Comparison of ENCODE assay signal across 8 cellular contexts in the genomic region with DNA sequence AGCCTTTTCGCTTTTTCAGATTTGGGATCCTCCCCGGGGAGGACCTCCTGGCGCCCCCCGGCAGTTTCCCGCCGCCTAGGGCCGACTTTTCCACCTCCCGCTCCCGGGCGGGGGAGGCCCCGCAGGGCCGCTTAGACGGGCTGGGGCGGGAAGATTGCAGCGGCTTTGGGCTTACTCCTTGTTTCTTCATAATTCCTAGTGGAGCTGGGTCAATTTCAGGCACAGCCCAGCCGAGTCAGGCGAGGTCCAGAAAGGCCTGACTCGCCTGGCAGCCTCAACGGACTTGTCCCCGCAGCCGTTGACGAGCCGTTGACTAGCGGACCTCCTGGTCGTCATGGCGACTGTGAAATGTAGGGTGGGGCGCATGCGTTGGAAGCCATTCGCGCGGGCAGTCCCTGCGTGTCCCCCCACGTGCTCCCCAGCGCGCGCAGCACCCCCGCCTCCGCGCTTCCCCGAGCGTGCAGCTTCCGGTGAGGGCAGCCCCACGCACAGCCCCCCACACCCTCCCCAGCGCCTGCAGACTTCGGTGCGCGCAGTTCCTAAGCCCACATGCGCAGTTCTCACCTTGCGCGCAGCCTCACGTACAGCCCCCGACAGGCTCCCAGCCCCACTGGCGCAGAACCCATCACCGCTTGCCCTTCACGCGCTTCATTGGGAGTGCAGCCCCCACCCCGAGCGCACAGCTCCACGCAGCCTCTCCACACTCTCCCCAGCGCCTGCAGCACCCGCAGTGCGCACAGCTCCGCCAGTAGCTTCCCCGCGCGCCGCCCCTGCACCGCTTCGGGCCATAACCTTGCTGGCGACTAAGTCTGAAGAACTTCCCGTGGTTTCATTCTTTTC. TPM values are rescaled to one million over a fixed set of nuclear protein-coding genes. Genes with fewer than 3 reads are reported as not detected.
DNase-seq lines count a peak whose midpoint lies in the region; ATAC-seq and TF ChIP-seq lines count a peak whose summit lies in the region.
"Not testable (repeated sequence)": the region's sequence is repeated elsewhere in the genome, so short reads cannot be mapped to it uniquely, and the experiment has no call there.

No MANE protein-coding gene starts in this region.

- BruUV-seq in Caco-2 (replicated peaks; lab: Mats Ljungman, UMichigan): not testable (repeated sequence)

- H3K27me3 ChIP-seq in Caco-2 (replicated peaks; ENCODE audit: control insufficient read depth, insufficient read depth, low read length): not testable (repeated sequence)

- H3K4me1 ChIP-seq in Caco-2; mesodermal cell (ENCODE audit: control insufficient read depth, insufficient read depth, low read length, poor library complexity, severe bottlenecking): not testable (repeated sequence)

- not testable (repeated sequence) for H3K9me3 ChIP-seq in Caco-2; mesodermal cell (ENCODE audit: control insufficient read depth, low read length)

- H3K4me3 ChIP-seq in Caco-2 (ENCODE audit: low read depth, low read length) (peak overlapping the region; percentile 44), mesodermal cell (ENCODE audit: extremely low read depth, insufficient read depth, low read length, poor library complexity, severe bottlenecking) (peak overlapping the region; percentile 47)

- not testable (repeated sequence) for H3K4me1 Mint-ChIP-seq in Caco-2 (ENCODE audit: low read depth, unreplicated experiment)
- H3K4me1 Mint-ChIP-seq in effector memory CD8-positive, alpha-beta T cell (ENCODE audit: low read depth in 2 of 2): peaks cover 22 to 25% of the 10 kb centered on the region in 2 donors

- not testable (repeated sequence) for H3K27me3 Mint-ChIP-seq in Caco-2 (ENCODE audit: insufficient read depth, unreplicated experiment); effector memory CD8-positive, alpha-beta T cell

- ATAC-seq in GM21447 (IDR thresholded peaks at IDR 0.05; ENCODE audit: unreplicated experiment): peak; percentile 90
- ATAC-seq in effector memory CD8-positive, alpha-beta T cell (replicated peaks): peak; percentile 92

- H3K27ac ChIP-seq in mesodermal cell (ENCODE audit: low read depth, low read length, severe bottlenecking): not testable (repeated sequence)

- POLR2A ChIA-PET in Caco-2 (lab: Charles Lee): not testable (repeated sequence)

- H3K4me3 Mint-ChIP-seq in Caco-2 (ENCODE audit: unreplicated experiment): peak overlapping the region; percentile 80
- H3K4me3 Mint-ChIP-seq in effector memory CD8-positive, alpha-beta T cell: peak overlapping the region; percentile 80 to 94

- H3K27ac Mint-ChIP-seq in Caco-2 (ENCODE audit: unreplicated experiment): peak overlapping the region; percentile 5
- H3K27ac Mint-ChIP-seq in effector memory CD8-positive, alpha-beta T cell: peak overlapping the region; percentile 88 to 98

- DNase-seq in Caco-2 (peak; percentile 71 to 77), HT-29 (ENCODE audit: low spot score) (peak; percentile 47), NOMO-1 treated with DMSO at 0.1 percent for 48 hours (lab: John Stamatoyannopoulos, UW; ENCODE audit: unreplicated experiment) (peak; percentile 0)
- peak; percentile 80 for DNase-seq in activated CD8-positive, alpha-beta memory T cell treated with anti-CD3 and anti-CD28 coated beads, Interleukin-2, amount 50 U/mL, for 24 hours (ENCODE audit: extremely low read depth)
- peak; percentile 93 to 94 (median 93) for DNase-seq in effector memory CD8-positive, alpha-beta T cell
- DNase-seq in stimulated activated CD8-positive, alpha-beta memory T cell treated with anti-CD3 and anti-CD28 coated beads, Interleukin-12 subunit alpha, Interleukin-12 subunit beta, amount 100 ng/mL, for 1 hour (ENCODE audit: low read depth): peak; percentile 76

- H3K9me3 Mint-ChIP-seq in Caco-2 (ENCODE audit: unreplicated experiment); effector memory CD8-positive, alpha-beta T cell: not testable (repeated sequence)

- CTCF ChIA-PET in Caco-2 (lab: Charles Lee): interaction anchor here (0.6 kb wide), 1 partner anchor 181 kb away, joined by 3 read pairs; no protein-coding TSS in a partner anchor

- not testable (repeated sequence) for H3K36me3 Mint-ChIP-seq in Caco-2 (ENCODE audit: insufficient read depth, unreplicated experiment)
- H3K36me3 Mint-ChIP-seq in effector memory CD8-positive, alpha-beta T cell (ENCODE audit: insufficient read depth): peaks cover 15% of the 10 kb centered on the region

- intact Hi-C loops in Caco-2 (cut with micrococcal nuclease; ENCODE audit: unreplicated experiment): not testable (repeated sequence)

- TF ChIP-seq CTCF in Caco-2 (IDR thresholded peaks at IDR 0.05; ENCODE audit: insufficient read depth in 1 of 2, low read depth in 1 of 2, low read length in 1 of 2, severe bottlenecking in 1 of 2, unreplicated experiment in 1 of 2): not testable (repeated sequence)

- not testable (repeated sequence) for H3K36me3 ChIP-seq in Caco-2 (ENCODE audit: control insufficient read depth, insufficient read depth, low read length); mesodermal cell (ENCODE audit: control insufficient read depth, insufficient read depth, low read length)

- 0 to 1% methylated on average over 37 to 53 of the region's 71 CpGs for WGBS in mesodermal cell (ENCODE audit: insufficient coverage in 2 of 2), 2 experiments

RNA-seq across cellular contexts. Expression of gene PMPCB, which starts 17.1 kb away (rescaled TPM):
- total RNA-seq in Caco-2 (2022): 77.6 and 90.9 TPM in 2 replicates
- total RNA-seq in HT-29 (2014; rRNA removed; shearing (Covaris generic)): 41.1 and 43.7 TPM in 2 replicates
- 73.9 TPM for polyA plus RNA-seq in mesodermal cell (2013, experiment 1 of 2)
- polyA plus RNA-seq in mesodermal cell (2013, experiment 2 of 2): 87.7 TPM

Comparison
In these comparisons a context has a peak if more than half of its experiments do, and no peak if none do; other contexts are left out.
1. DNase-seq: peak in every context shown above with its lines; median percentile 93 in effector memory CD8-positive, alpha-beta T cell; 80 in activated CD8-positive, alpha-beta memory T cell treated with anti-CD3 and anti-CD28 coated beads, Interleukin-2, amount 50 U/mL, for 24 hours; 76 in stimulated activated CD8-positive, alpha-beta memory T cell treated with anti-CD3 and anti-CD28 coated beads, Interleukin-12 subunit alpha, Interleukin-12 subunit beta, amount 100 ng/mL, for 1 hour; 74 in Caco-2; 47 in HT-29; 0 in NOMO-1 treated with DMSO at 0.1 percent for 48 hours.